In the genomic region with DNA sequence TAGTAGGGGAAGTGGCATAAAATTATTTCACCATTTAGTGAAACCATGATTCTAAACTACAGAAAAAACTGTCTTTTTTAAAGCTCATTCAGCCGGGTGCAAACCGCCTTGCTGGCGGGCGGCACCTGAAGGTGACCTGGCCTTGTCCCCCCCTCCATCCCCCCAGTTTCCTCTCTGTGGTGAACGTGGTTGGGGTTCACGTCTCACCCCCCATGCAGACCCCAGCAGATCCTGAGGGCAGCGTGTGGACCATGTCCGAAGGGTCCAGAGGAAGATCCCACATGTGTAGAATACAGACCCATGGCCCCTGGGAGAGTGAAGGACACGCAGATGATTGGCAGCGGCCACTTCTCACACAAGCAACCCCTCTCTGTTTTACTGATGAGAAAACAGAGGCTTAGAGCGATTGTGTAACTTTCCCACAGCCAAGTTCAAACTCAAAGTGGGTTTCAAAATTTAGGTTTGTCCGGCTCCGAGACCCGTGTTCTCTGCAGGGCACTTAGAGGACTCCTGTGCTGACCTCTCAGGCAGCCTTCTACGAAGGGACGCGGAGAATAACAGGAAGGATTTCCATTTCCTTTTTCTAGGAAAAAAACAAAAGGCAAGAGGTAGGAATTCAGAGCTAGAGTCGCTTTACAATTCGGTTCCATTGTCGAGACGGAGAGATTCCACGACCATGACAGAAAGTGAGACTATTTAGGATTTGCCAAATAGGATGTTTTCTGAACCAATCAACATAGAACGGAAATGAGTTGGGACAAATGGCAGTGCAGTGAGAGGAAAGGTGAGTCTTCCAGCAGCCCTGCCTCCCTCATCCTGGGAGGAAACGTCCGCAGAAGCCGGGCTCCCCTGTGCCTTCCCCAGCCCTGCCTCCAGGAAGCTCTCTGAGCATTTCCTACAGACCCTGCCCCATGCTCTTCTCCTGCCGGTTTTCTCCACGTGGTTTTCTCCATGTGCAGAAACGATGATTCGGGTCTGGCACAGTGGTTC, we compare ENCODE assay signal across 10 cellular contexts.
DNase-seq lines count a peak whose midpoint lies in the region; ATAC-seq and TF ChIP-seq lines count a peak whose summit lies in the region.
"Had no signal": no experiment of that assay in that cellular context is flagged by ENCODE, and none has a peak within 500 bp of the region (broad histone marks: within the 10 kb centered on the region; RNA-seq: fewer than 3 reads in every experiment).

No MANE protein-coding gene starts in this region.

- H3K4me3 ChIP-seq in KMS-11 (IDR thresholded peaks at IDR 0.05; ENCODE audit: insufficient read depth, low read depth, low read length) = no peak overlapping the region
- H3K4me3 ChIP-seq in gastroesophageal sphincter = peak overlapping the region in 1 of 2 donors; percentile 6
- H3K4me3 ChIP-seq in psoas muscle = peak overlapping the region; percentile 34
- no peak overlapping the region for H3K4me3 ChIP-seq in lower leg skin (ENCODE audit: low read depth, poor library complexity, severe bottlenecking)
- H3K4me3 ChIP-seq: prostate gland had no signal

- H3K9ac ChIP-seq in KMS-11 = no peak overlapping the region

- intact Hi-C loops in psoas muscle (cut with DNase I) = loop anchor here (2.0 to 10.0 kb wide), 6 partner anchors 222 to 1532 kb away; no protein-coding TSS in a partner anchor
- intact Hi-C loops in lower leg skin (cut with DNase I; ENCODE audit: low total_unique reads) = loop anchor here (10.0 kb wide), 1 partner anchor 1425 kb away; no protein-coding TSS in a partner anchor

- peak; percentile 17 for DNase-seq in DMS114 treated with DMSO at 0.1 percent for 48 hours (lab: John Stamatoyannopoulos, UW; ENCODE audit: unreplicated experiment)
- no peak for DNase-seq in psoas muscle
- no peak for DNase-seq in lower leg skin (ENCODE audit: low spot score in 2 of 2)
- no peak for DNase-seq in stimulated activated CD4-positive, alpha-beta T cell treated with anti-CD3 and anti-CD28 coated beads, Interleukin-4, amount 100 ng/mL, for 1 hour
- no peak for DNase-seq in NCI-H1417 treated with DMSO at 0.1 percent for 48 hours (lab: John Stamatoyannopoulos, UW)
- DNase-seq in COLO668 (lab: John Stamatoyannopoulos, UW; ENCODE audit: unreplicated experiment) = no peak
- DNase-seq: NCI-H1105 had no signal

- no peak overlapping the region for H2AFZ ChIP-seq in KMS-11 (ENCODE audit: low read depth)

- no peaks in the 10 kb centered on the region for H4K20me1 ChIP-seq in KMS-11 (ENCODE audit: insufficient read depth)

- peaks cover 6% of the 10 kb centered on the region for H3K4me1 ChIP-seq in KMS-11 (ENCODE audit: low read depth, poor library complexity, severe bottlenecking)
- peaks cover 0 to 9% (median 0%) of the 10 kb centered on the region in 3 donors for H3K4me1 ChIP-seq in gastroesophageal sphincter
- no peaks in the 10 kb centered on the region for H3K4me1 ChIP-seq in psoas muscle
- H3K4me1 ChIP-seq: prostate gland had no signal

- H3K27me3 ChIP-seq in KMS-11 (ENCODE audit: insufficient read depth, low read depth) (no peaks in the 10 kb centered on the region), gastroesophageal sphincter (no peaks in the 10 kb centered on the region), psoas muscle (ENCODE audit: insufficient read depth in 3 of 3, low read length in 2 of 3) (peaks cover 0 to 4% (median 0%) of the 10 kb centered on the region in 3 donors)

- no peak for TF ChIP-seq EP300 in gastroesophageal sphincter (IDR thresholded peaks at IDR 0.05)

- no peaks in the 10 kb centered on the region for H3K36me3 ChIP-seq in KMS-11 (ENCODE audit: insufficient read depth)
- no peaks in the 10 kb centered on the region for H3K36me3 ChIP-seq in gastroesophageal sphincter
- H3K36me3 ChIP-seq in psoas muscle (ENCODE audit: insufficient read depth in 1 of 2, low read depth in 1 of 2) = no peaks in the 10 kb centered on the region
- H3K36me3 ChIP-seq: prostate gland had no signal

- H3K79me2 ChIP-seq in KMS-11 (ENCODE audit: insufficient read depth, low read depth) = no peaks in the 10 kb centered on the region

- no peak overlapping the region for H3K4me2 ChIP-seq in KMS-11

- TF ChIP-seq CTCF in KMS-11 (conservative IDR thresholded peaks at IDR 0.05; ENCODE audit: low read depth, low read length) (peak; percentile 12; the same call in 1 of the 2 replicates), gastroesophageal sphincter (IDR thresholded peaks at IDR 0.05) (no peak), psoas muscle (IDR thresholded peaks at IDR 0.05) (no peak), lower leg skin (IDR thresholded peaks at IDR 0.05) (no peak)

- ATAC-seq in gastroesophageal sphincter (peak; percentile 11), psoas muscle (peak; percentile 16 to 44 (median 22))

- 71 to 79% methylated on average over 13 to 18 of the region's 30 CpGs for WGBS in gastroesophageal sphincter (ENCODE audit: low coverage in 1 of 2), 2 donors
- 68 to 74% (median 71%) methylated on average over 30 of the region's 30 CpGs for WGBS in psoas muscle, 3 donors
- WGBS in lower leg skin, 2 donors = 74 to 76% methylated on average over 30 of the region's 30 CpGs

- no peak for TF ChIP-seq POLR2A in gastroesophageal sphincter (IDR thresholded peaks at IDR 0.05)
- TF ChIP-seq POLR2A in lower leg skin (IDR thresholded peaks at IDR 0.05) = no peak

- H3K27ac ChIP-seq in KMS-11 (no peak overlapping the region), gastroesophageal sphincter (peak overlapping the region in 3 of 4 donors; percentile 22 to 57 (median 54)), psoas muscle (peak overlapping the region; percentile 58)
- H3K27ac ChIP-seq: prostate gland had no signal

- H3K9me3 ChIP-seq in gastroesophageal sphincter (no peaks in the 10 kb centered on the region), psoas muscle (no peaks in the 10 kb centered on the region)
- H3K9me3 ChIP-seq: prostate gland had no signal
